In genomic region chr2:100834221-100834620, GRCh38 we compare ENCODE assay signal across 26 cellular contexts.
"Had no signal": no experiment of that assay in that cellular context is flagged by ENCODE, and none has a peak within 500 bp of the region (broad histone marks: within the 10 kb centered on the region; RNA-seq: fewer than 3 reads in every experiment).

No MANE protein-coding gene starts in this region.

- H3K27me3 ChIP-seq: sigmoid colon, testis, upper lobe of left lung had no signal

- H3K36me3 ChIP-seq: sigmoid colon, upper lobe of left lung had no signal

- H3K9me3 ChIP-seq: mucosa of descending colon, sigmoid colon, testis, upper lobe of left lung had no signal

- H3K4me3 ChIP-seq: lung, mucosa of descending colon, sigmoid colon, testis, upper lobe of left lung had no signal

- H3K27ac ChIP-seq: testis, upper lobe of left lung had no signal

- ATAC-seq: esophagus mucosa; mucosa of descending colon; natural killer cell treated with Interleukin-12 subunit alpha and Interleukin-12 subunit beta and Interleukin-15 and Interleukin-18, amount 100 ng/mL, for 72 hours; SK-N-SH treated with all-trans-retinoic acid at 6 μM for 48 hours; stimulated activated memory B cell treated with anti-CD40 and anti-IgM and Interleukin-4, amounts not matched to agents 10 μg/mL and 1 μg/mL and 100 μg/mL, for 72 hours; T-helper 17 cell had no signal

- FAIRE-seq: astrocyte, small intestine had no signal

- DNase-seq: activated CD4-positive, alpha-beta memory T cell treated with anti-CD3 and anti-CD28 coated beads for 36 hours; activated CD4-positive, alpha-beta T cell treated with anti-CD3 and anti-CD28 coated beads, Interleukin-2, amount 10 ng/mL, durations not matched to agents 24 days and 14 days; activated CD4-positive, CD25-positive, alpha-beta regulatory T cell treated with anti-CD3 and anti-CD28 coated beads, Interleukin-2, amount 50 U/mL, for 72 hours; activated CD8-positive, alpha-beta memory T cell treated with anti-CD3 and anti-CD28 coated beads, Interleukin-2, amount 50 U/mL, for 4 hours; activated gamma-delta T cell; activated naive CD4-positive, alpha-beta T cell treated with anti-CD3 and anti-CD28 coated beads, Interleukin-2, amount 10 ng/mL, durations not matched to agents 7 days and 5 days; activated naive CD8-positive, alpha-beta T cell treated with anti-CD3 and anti-CD28 coated beads, Interleukin-2, amount 10 ng/mL, durations not matched to agents 7 days and 5 days; activated T-cell treated with anti-CD3 and anti-CD28 coated beads, Interleukin-2, amount 50 U/mL, for 24 hours; central memory CD4-positive, alpha-beta T cell; foreskin fibroblast; head of caudate nucleus; mesendoderm; mucosa of descending colon; sigmoid colon; small intestine; stimulated activated CD4-positive, alpha-beta T cell treated with anti-CD3 and anti-CD28 coated beads, Interleukin-4, amount 100 ng/mL, for 24 hours; T-helper 17 cell; T1000; testis; upper lobe of left lung had no signal
